In genomic region chr11:72844356-72844755, GRCh38 we compare ENCODE assay signal across 17 cellular contexts. TPM values are rescaled to one million over a fixed set of nuclear protein-coding genes. Genes with fewer than 3 reads are reported as not detected.
DNase-seq lines count a peak whose midpoint lies in the region; ATAC-seq and TF ChIP-seq lines count a peak whose summit lies in the region.
"Had no signal": no experiment of that assay in that cellular context is flagged by ENCODE, and none has a peak within 500 bp of the region (broad histone marks: within the 10 kb centered on the region; RNA-seq: fewer than 3 reads in every experiment).

No MANE protein-coding gene starts in this region.

- H3K9me3 ChIP-seq in mucosa of descending colon = no peaks in the 10 kb centered on the region
- H3K9me3 ChIP-seq: uterus had no signal

- intact Hi-C loops in mucosa of descending colon (cut with DNase I, micrococcal nuclease) = no loop called here
- intact Hi-C loops in activated T-helper 1 cell treated with anti-CD3 and anti-CD28 coated beads, Interleukin-12 subunit alpha, Interleukin-12 subunit beta, Interleukin-2, Interleukin-4 antibody, amounts not matched to agents 30 ng/mL and 10 ng/mL and 1 ng/mL, durations not matched to agents 14 hours and 24 hours and 36 hours (cut with micrococcal nuclease) = no loop called here

- no peak overlapping the region for H3K27ac Mint-ChIP-seq in activated T-helper 1 cell treated with anti-CD3 and anti-CD28 coated beads, Interleukin-12 subunit alpha, Interleukin-12 subunit beta, Interleukin-2, Interleukin-4 antibody, amounts not matched to agents 30 ng/mL and 10 ng/mL and 1 ng/mL, durations not matched to agents 14 hours and 24 hours and 36 hours
- H3K27ac Mint-ChIP-seq: natural killer cell, WTC11 had no signal

- no peaks in the 10 kb centered on the region for H3K36me3 ChIP-seq in mucosa of descending colon (ENCODE audit: low read depth)
- H3K36me3 ChIP-seq: uterus had no signal

- ATAC-seq in mucosa of descending colon (peak; percentile 15), GM18909 (IDR thresholded peaks at IDR 0.05; ENCODE audit: poor library complexity, unreplicated experiment) (no peak)
- ATAC-seq: natural killer cell, WTC11 had no signal

- H3K4me3 Mint-ChIP-seq in activated T-helper 1 cell treated with anti-CD3 and anti-CD28 coated beads, Interleukin-12 subunit alpha, Interleukin-12 subunit beta, Interleukin-2, Interleukin-4 antibody, amounts not matched to agents 30 ng/mL and 10 ng/mL and 1 ng/mL, durations not matched to agents 14 hours and 24 hours and 36 hours = no peak overlapping the region
- H3K4me3 Mint-ChIP-seq: natural killer cell, WTC11 had no signal

- H3K4me3 ChIP-seq in fibroblast of mammary gland (ENCODE audit: control insufficient read depth, low read depth, low read length) (no peak overlapping the region), mucosa of descending colon (no peak overlapping the region)
- H3K4me3 ChIP-seq: uterus had no signal

- TF ChIP-seq CTCF in AG09319 (IDR thresholded peaks at IDR 0.05; ENCODE audit: low read depth, low read length) (no peak), fibroblast of mammary gland (conservative IDR thresholded peaks at IDR 0.05; ENCODE audit: control insufficient read depth, insufficient read depth, low read depth, low read length) (no peak), mucosa of descending colon (IDR thresholded peaks at IDR 0.05) (no peak)

- no peaks in the 10 kb centered on the region for H3K9me3 Mint-ChIP-seq in activated T-helper 1 cell treated with anti-CD3 and anti-CD28 coated beads, Interleukin-12 subunit alpha, Interleukin-12 subunit beta, Interleukin-2, Interleukin-4 antibody, amounts not matched to agents 30 ng/mL and 10 ng/mL and 1 ng/mL, durations not matched to agents 14 hours and 24 hours and 36 hours
- H3K9me3 Mint-ChIP-seq: natural killer cell, WTC11 had no signal

- in situ Hi-C loops in SK-MEL-5 (cut with HindIII; ENCODE audit: low pct_unique_long_range_greater_than_20kb, low sequenced_read_pairs) = no loop called here

- H3K27me3 Mint-ChIP-seq in activated T-helper 1 cell treated with anti-CD3 and anti-CD28 coated beads, Interleukin-12 subunit alpha, Interleukin-12 subunit beta, Interleukin-2, Interleukin-4 antibody, amounts not matched to agents 30 ng/mL and 10 ng/mL and 1 ng/mL, durations not matched to agents 14 hours and 24 hours and 36 hours (ENCODE audit: insufficient read depth) = no peaks in the 10 kb centered on the region

- peaks cover 6% of the 10 kb centered on the region for H3K4me1 Mint-ChIP-seq in activated T-helper 1 cell treated with anti-CD3 and anti-CD28 coated beads, Interleukin-12 subunit alpha, Interleukin-12 subunit beta, Interleukin-2, Interleukin-4 antibody, amounts not matched to agents 30 ng/mL and 10 ng/mL and 1 ng/mL, durations not matched to agents 14 hours and 24 hours and 36 hours (ENCODE audit: low read depth)
- H3K4me1 Mint-ChIP-seq: WTC11 had no signal

- H3K36me3 Mint-ChIP-seq in activated T-helper 1 cell treated with anti-CD3 and anti-CD28 coated beads, Interleukin-12 subunit alpha, Interleukin-12 subunit beta, Interleukin-2, Interleukin-4 antibody, amounts not matched to agents 30 ng/mL and 10 ng/mL and 1 ng/mL, durations not matched to agents 14 hours and 24 hours and 36 hours (ENCODE audit: low read depth) = peaks cover 40% of the 10 kb centered on the region
- H3K36me3 Mint-ChIP-seq: natural killer cell, WTC11 had no signal

- DNase-seq in AG09319 (ENCODE audit: extremely low read depth, low read depth) (peak; percentile 51), SK-MEL-5 (ENCODE audit: low read depth, low spot score) (peak; percentile 69), fibroblast of mammary gland (ENCODE audit: low read depth) (peak; percentile 33), mucosa of descending colon (no peak), NCI-H187 (lab: John Stamatoyannopoulos, UW) (no peak)
- DNase-seq in activated T-helper 1 cell treated with anti-CD3 and anti-CD28 coated beads, Interleukin-12 subunit alpha, Interleukin-12 subunit beta, Interleukin-2, Interleukin-4 antibody, amounts not matched to agents 30 ng/mL and 10 ng/mL and 1 ng/mL, durations not matched to agents 14 hours and 24 hours and 36 hours (ENCODE audit: low spot score) = no peak
- DNase-seq in effector CD8-positive, alpha-beta T cell (lab: John Stamatoyannopoulos, UW) = no peak
- DNase-seq: ACHN; activated gamma-delta T cell; GOT3; kidney glomerular epithelial cell; natural killer cell; NCI-H1092 treated with DMSO at 0.1 percent for 48 hours; stimulated activated CD4-positive, alpha-beta T cell treated with anti-CD3 and anti-CD28 coated beads, Interleukin-4, amount 100 ng/mL, for 24 hours; uterus had no signal

- no peaks in the 10 kb centered on the region for H3K4me1 ChIP-seq in mucosa of descending colon (ENCODE audit: low read depth)
- H3K4me1 ChIP-seq: uterus had no signal

RNA-seq across cellular contexts. Expression of gene ATG16L2, which starts 30.1 kb away (rescaled TPM):
- 4.4 and 4.6 TPM in 2 replicates for total RNA-seq in SK-MEL-5 (2014; rRNA removed; shearing (Covaris generic))
- 5.3 and 6.3 TPM in 2 replicates for polyA plus RNA-seq in SK-MEL-5 (2015; cell fraction: cytosol; rRNA removed)
- 112 and 118 TPM in 2 replicates for polyA plus RNA-seq in SK-MEL-5 (2015; cell fraction: nucleus; rRNA removed)
- total RNA-seq in mucosa of descending colon = 10 to 100 TPM; 37.7 to 64.3 (median 52.5) TPM
- 69.2 and 71.1 TPM in 2 replicates for total RNA-seq in activated T-helper 1 cell treated with anti-CD3 and anti-CD28 coated beads, Interleukin-12 subunit alpha, Interleukin-12 subunit beta, Interleukin-2, Interleukin-4 antibody, amounts not matched to agents 30 ng/mL and 10 ng/mL and 1 ng/mL, durations not matched to agents 14 hours and 24 hours and 36 hours

RNA-seq across cellular contexts. Expression of gene STARD10, which starts 50.5 kb away (rescaled TPM):
- total RNA-seq in SK-MEL-5 (2014; rRNA removed; shearing (Covaris generic)) = 62.8 and 65.4 TPM in 2 replicates
- 30.1 and 31.8 TPM in 2 replicates for polyA plus RNA-seq in SK-MEL-5 (2015; cell fraction: cytosol; rRNA removed)
- polyA plus RNA-seq in SK-MEL-5 (2015; cell fraction: nucleus; rRNA removed) = 47.1 and 59.3 TPM in 2 replicates
- total RNA-seq in mucosa of descending colon = 100 to 1,000 TPM; 177 to 472 (median 306) TPM
- 19.8 and 23.9 TPM in 2 replicates for total RNA-seq in activated T-helper 1 cell treated with anti-CD3 and anti-CD28 coated beads, Interleukin-12 subunit alpha, Interleukin-12 subunit beta, Interleukin-2, Interleukin-4 antibody, amounts not matched to agents 30 ng/mL and 10 ng/mL and 1 ng/mL, durations not matched to agents 14 hours and 24 hours and 36 hours

Comparison
In these comparisons a context has a peak if more than half of its experiments do, and no peak if none do; other contexts are left out.
1. DNase-seq: peak in AG09319 (single experiment), SK-MEL-5 (single experiment) and fibroblast of mammary gland (single experiment); none in mucosa of descending colon (0 of 3), activated T-helper 1 cell treated with anti-CD3 and anti-CD28 coated beads, Interleukin-12 subunit alpha, Interleukin-12 subunit beta, Interleukin-2, Interleukin-4 antibody, amounts not matched to agents 30 ng/mL and 10 ng/mL and 1 ng/mL, durations not matched to agents 14 hours and 24 hours and 36 hours (single experiment), effector CD8-positive, alpha-beta T cell (single experiment) and NCI-H187 (0 of 2).